In the genomic region with DNA sequence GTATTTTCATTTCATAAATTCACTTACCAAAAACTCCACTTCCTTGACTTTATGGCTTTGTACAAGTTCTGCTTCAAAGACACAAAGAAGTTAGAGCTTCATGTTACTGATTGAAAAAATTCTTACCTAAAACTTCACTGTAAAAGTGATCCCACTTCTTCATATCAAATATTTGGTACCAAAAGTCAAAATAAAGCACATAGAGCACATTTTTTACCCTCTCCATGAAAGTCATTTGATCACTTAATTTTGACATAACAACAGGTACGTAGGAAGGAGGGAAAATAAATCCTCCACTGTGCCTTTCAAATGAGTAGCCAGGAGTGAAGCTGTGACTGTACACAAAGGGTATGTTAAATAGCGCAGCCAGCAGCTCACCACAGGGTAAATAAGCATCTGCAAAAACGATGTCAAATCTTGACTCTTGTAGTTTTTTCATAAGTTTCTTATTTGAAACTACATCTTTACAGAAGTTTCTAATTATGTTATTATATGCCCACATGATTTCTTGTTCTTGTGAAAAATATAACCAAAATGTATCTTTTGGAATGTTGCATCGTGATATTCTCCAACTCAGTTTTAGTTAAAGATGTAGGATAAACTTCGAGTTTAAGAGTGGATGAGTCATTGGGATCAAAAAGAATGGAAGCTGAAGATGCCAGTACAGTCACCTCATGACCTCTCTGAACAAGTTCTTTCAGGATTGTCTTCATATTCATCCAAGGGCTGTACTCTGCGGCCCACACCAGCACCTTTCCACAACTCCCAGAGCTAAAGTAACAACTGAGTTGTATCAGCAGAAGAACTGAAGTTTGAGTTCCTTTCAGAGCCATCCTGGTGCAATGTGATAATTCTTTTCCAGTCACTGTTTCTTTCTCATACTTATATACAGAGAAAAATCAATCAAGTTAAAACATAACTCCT, we compare ENCODE assay signal across 1 cellular context.
TF ChIP-seq lines count a peak whose summit lies in the region.
"Not testable (repeated sequence)": the region's sequence is repeated elsewhere in the genome, so short reads cannot be mapped to it uniquely, and the experiment has no call there.

No MANE protein-coding gene starts in this region.

TF ChIP-seq in HepG2, 621 proteins besides CTCF, POLR2A, EP300 and RAD21 (continued from another document and continues in another):
- TF ChIP-seq, protein P1, sequence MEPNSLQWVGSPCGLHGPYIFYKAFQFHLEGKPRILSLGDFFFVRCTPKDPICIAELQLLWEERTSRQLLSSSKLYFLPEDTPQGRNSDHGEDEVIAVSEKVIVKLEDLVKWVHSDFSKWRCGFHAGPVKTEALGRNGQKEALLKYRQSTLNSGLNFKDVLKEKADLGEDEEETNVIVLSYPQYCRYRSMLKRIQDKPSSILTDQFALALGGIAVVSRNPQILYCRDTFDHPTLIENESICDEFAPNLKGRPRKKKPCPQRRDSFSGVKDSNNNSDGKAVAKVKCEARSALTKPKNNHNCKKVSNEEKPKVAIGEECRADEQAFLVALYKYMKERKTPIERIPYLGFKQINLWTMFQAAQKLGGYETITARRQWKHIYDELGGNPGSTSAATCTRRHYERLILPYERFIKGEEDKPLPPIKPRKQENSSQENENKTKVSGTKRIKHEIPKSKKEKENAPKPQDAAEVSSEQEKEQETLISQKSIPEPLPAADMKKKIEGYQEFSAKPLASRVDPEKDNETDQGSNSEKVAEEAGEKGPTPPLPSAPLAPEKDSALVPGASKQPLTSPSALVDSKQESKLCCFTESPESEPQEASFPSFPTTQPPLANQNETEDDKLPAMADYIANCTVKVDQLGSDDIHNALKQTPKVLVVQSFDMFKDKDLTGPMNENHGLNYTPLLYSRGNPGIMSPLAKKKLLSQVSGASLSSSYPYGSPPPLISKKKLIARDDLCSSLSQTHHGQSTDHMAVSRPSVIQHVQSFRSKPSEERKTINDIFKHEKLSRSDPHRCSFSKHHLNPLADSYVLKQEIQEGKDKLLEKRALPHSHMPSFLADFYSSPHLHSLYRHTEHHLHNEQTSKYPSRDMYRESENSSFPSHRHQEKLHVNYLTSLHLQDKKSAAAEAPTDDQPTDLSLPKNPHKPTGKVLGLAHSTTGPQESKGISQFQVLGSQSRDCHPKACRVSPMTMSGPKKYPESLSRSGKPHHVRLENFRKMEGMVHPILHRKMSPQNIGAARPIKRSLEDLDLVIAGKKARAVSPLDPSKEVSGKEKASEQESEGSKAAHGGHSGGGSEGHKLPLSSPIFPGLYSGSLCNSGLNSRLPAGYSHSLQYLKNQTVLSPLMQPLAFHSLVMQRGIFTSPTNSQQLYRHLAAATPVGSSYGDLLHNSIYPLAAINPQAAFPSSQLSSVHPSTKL (CRISPR knock-in tag; IDR thresholded peaks at IDR 0.05): peak; percentile 88; the same call in 1 of the 2 replicates
- TF ChIP-seq HDAC1 (CRISPR knock-in tag; IDR thresholded peaks at IDR 0.05) (0 out of 2 replicates have a peak, but pooled peaks have one; percentile 40), POGZ (CRISPR knock-in tag; IDR thresholded peaks at IDR 0.05) (peak; percentile 64; the same call in 1 of the 2 replicates), TOPORS (CRISPR knock-in tag; IDR thresholded peaks at IDR 0.05) (peak; percentile 67; the same call in 1 of the 2 replicates), IRX3 (CRISPR knock-in tag; IDR thresholded peaks at IDR 0.05; ENCODE audit: borderline replicate concordance, low read depth) (0 out of 2 replicates have a peak, but pooled peaks have one; percentile 63), NR2F2 (IDR thresholded peaks at IDR 0.05; ENCODE audit: borderline replicate concordance, low read depth) (peak; percentile 75; the same call in 1 of the 2 replicates), PHF8 (CRISPR knock-in tag; IDR thresholded peaks at IDR 0.05) (peak; percentile 49), TAF1 (CRISPR knock-in tag; IDR thresholded peaks at IDR 0.05) (peak; percentile 48; the same call in 1 of the 2 replicates), KAT7 (CRISPR knock-in tag; IDR thresholded peaks at IDR 0.05; ENCODE audit: borderline replicate concordance) (peak; percentile 87), ZNF331 (CRISPR knock-in tag; IDR thresholded peaks at IDR 0.05) (peak; percentile 50; the same call in 1 of the 2 replicates), ZNF781 (CRISPR knock-in tag; IDR thresholded peaks at IDR 0.05; ENCODE audit: borderline replicate concordance, not compliant biosample characterization) (peak; percentile 30), FOXA1 (CRISPR knock-in tag; IDR thresholded peaks at IDR 0.05) (peak; percentile 68), MBD4 (IDR thresholded peaks at IDR 0.05; ENCODE audit: borderline replicate concordance, low read length) (peak; percentile 68; the same call in 1 of the 2 replicates), ZNF160 (CRISPR knock-in tag; IDR thresholded peaks at IDR 0.05) (0 out of 2 replicates have a peak, but pooled peaks have one; percentile 6), ZFY (CRISPR knock-in tag; IDR thresholded peaks at IDR 0.05) (peak; percentile 48; the same call in 1 of the 2 replicates), ZSCAN20 (CRISPR knock-in tag; IDR thresholded peaks at IDR 0.05; ENCODE audit: borderline replicate concordance) (0 out of 2 replicates have a peak, but pooled peaks have one; percentile 32), ZFX (CRISPR knock-in tag; IDR thresholded peaks at IDR 0.05; ENCODE audit: low read depth) (peak; percentile 62), MED13 (CRISPR knock-in tag; IDR thresholded peaks at IDR 0.05) (peak; percentile 99), ZSCAN21 (CRISPR knock-in tag; IDR thresholded peaks at IDR 0.05; ENCODE audit: borderline replicate concordance) (peak; percentile 47; the same call in 1 of the 2 replicates), ZBTB43 (CRISPR knock-in tag; conservative IDR thresholded peaks at IDR 0.05) (peak; percentile 59; the same call in 1 of the 2 replicates), ELF3 (CRISPR knock-in tag; IDR thresholded peaks at IDR 0.05) (peak; percentile 32; the same call in 1 of the 2 replicates), THRA (CRISPR knock-in tag; IDR thresholded peaks at IDR 0.05; ENCODE audit: borderline replicate concordance) (0 out of 2 replicates have a peak, but pooled peaks have one; percentile 29), SIX4 (CRISPR knock-in tag; IDR thresholded peaks at IDR 0.05) (peak; percentile 77; the same call in 1 of the 2 replicates), HOXA5 (CRISPR knock-in tag; IDR thresholded peaks at IDR 0.05) (peak; percentile 95), POLR2AphosphoS5 (IDR thresholded peaks at IDR 0.05; ENCODE audit: low read depth, low read length) (peak; percentile 85), KMT2A (CRISPR knock-in tag; IDR thresholded peaks at IDR 0.05) (peak; percentile 30; the same call in 1 of the 2 replicates), HOXA3 (CRISPR knock-in tag; IDR thresholded peaks at IDR 0.05) (peak; percentile 46), MIXL1 (CRISPR knock-in tag; IDR thresholded peaks at IDR 0.05) (peak; percentile 85)
- TF ChIP-seq, protein P2, sequence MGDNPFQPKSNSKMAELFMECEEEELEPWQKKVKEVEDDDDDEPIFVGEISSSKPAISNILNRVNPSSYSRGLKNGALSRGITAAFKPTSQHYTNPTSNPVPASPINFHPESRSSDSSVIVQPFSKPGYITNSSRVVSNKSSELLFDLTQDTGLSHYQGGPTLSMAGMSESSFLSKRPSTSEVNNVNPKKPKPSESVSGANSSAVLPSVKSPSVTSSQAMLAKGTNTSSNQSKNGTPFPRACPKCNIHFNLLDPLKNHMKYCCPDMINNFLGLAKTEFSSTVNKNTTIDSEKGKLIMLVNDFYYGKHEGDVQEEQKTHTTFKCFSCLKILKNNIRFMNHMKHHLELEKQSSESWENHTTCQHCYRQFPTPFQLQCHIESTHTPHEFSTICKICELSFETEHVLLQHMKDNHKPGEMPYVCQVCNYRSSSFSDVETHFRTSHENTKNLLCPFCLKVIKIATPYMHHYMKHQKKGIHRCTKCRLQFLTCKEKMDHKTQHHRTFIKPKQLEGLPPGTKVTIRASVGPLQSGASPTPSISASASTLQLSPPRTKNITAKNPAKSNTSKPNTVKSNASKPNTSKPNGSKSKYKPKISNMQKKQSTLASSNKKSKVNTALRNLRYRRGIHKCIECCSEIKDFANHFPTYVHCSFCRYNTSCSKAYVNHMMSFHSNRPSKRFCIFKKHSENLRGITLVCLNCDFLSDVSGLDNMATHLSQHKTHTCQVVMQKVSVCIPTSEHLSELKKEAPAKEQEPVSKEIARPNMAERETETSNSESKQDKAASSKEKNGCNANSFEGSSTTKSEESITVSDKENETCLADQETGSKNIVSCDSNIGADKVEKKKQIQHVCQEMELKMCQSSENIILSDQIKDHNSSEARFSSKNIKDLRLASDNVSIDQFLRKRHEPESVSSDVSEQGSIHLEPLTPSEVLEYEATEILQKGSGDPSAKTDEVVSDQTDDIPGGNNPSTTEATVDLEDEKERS (CRISPR knock-in tag; IDR thresholded peaks at IDR 0.05): 0 out of 2 replicates have a peak, but pooled peaks have one; percentile 42
- not testable (repeated sequence) for TF ChIP-seq FOXA1 (IDR thresholded peaks at IDR 0.05)
- TF ChIP-seq, protein P3, sequence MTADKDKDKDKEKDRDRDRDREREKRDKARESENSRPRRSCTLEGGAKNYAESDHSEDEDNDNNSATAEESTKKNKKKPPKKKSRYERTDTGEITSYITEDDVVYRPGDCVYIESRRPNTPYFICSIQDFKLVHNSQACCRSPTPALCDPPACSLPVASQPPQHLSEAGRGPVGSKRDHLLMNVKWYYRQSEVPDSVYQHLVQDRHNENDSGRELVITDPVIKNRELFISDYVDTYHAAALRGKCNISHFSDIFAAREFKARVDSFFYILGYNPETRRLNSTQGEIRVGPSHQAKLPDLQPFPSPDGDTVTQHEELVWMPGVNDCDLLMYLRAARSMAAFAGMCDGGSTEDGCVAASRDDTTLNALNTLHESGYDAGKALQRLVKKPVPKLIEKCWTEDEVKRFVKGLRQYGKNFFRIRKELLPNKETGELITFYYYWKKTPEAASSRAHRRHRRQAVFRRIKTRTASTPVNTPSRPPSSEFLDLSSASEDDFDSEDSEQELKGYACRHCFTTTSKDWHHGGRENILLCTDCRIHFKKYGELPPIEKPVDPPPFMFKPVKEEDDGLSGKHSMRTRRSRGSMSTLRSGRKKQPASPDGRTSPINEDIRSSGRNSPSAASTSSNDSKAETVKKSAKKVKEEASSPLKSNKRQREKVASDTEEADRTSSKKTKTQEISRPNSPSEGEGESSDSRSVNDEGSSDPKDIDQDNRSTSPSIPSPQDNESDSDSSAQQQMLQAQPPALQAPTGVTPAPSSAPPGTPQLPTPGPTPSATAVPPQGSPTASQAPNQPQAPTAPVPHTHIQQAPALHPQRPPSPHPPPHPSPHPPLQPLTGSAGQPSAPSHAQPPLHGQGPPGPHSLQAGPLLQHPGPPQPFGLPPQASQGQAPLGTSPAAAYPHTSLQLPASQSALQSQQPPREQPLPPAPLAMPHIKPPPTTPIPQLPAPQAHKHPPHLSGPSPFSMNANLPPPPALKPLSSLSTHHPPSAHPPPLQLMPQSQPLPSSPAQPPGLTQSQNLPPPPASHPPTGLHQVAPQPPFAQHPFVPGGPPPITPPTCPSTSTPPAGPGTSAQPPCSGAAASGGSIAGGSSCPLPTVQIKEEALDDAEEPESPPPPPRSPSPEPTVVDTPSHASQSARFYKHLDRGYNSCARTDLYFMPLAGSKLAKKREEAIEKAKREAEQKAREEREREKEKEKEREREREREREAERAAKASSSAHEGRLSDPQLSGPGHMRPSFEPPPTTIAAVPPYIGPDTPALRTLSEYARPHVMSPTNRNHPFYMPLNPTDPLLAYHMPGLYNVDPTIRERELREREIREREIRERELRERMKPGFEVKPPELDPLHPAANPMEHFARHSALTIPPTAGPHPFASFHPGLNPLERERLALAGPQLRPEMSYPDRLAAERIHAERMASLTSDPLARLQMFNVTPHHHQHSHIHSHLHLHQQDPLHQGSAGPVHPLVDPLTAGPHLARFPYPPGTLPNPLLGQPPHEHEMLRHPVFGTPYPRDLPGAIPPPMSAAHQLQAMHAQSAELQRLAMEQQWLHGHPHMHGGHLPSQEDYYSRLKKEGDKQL (CRISPR knock-in tag; IDR thresholded peaks at IDR 0.05; ENCODE audit: low read depth): peak; percentile 77; the same call in 1 of the 2 replicates
- TF ChIP-seq, protein P4, sequence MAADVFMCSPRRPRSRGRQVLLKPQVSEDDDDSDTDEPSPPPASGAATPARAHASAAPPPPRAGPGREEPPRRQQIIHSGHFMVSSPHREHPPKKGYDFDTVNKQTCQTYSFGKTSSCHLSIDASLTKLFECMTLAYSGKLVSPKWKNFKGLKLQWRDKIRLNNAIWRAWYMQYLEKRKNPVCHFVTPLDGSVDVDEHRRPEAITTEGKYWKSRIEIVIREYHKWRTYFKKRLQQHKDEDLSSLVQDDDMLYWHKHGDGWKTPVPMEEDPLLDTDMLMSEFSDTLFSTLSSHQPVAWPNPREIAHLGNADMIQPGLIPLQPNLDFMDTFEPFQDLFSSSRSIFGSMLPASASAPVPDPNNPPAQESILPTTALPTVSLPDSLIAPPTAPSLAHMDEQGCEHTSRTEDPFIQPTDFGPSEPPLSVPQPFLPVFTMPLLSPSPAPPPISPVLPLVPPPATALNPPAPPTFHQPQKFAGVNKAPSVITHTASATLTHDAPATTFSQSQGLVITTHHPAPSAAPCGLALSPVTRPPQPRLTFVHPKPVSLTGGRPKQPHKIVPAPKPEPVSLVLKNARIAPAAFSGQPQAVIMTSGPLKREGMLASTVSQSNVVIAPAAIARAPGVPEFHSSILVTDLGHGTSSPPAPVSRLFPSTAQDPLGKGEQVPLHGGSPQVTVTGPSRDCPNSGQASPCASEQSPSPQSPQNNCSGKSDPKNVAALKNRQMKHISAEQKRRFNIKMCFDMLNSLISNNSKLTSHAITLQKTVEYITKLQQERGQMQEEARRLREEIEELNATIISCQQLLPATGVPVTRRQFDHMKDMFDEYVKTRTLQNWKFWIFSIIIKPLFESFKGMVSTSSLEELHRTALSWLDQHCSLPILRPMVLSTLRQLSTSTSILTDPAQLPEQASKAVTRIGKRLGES (CRISPR knock-in tag; IDR thresholded peaks at IDR 0.05; ENCODE audit: borderline replicate concordance): 0 out of 2 replicates have a peak, but pooled peaks have one; percentile 19
